Comparison of ENCODE assay signal across 10 cellular contexts in genomic region chr10:97585439-97585811, GRCh38. TPM values are rescaled to one million over a fixed set of nuclear protein-coding genes. Genes with fewer than 3 reads are reported as not detected.
DNase-seq lines count a peak whose midpoint lies in the region; ATAC-seq and TF ChIP-seq lines count a peak whose summit lies in the region.
"Had no signal": no experiment of that assay in that cellular context is flagged by ENCODE, and none has a peak within 500 bp of the region (broad histone marks: within the 10 kb centered on the region; RNA-seq: fewer than 3 reads in every experiment).

No MANE protein-coding gene starts in this region.

- H3K36me3 Mint-ChIP-seq in brain: no peaks in the 10 kb centered on the region

- no peaks in the 10 kb centered on the region for H3K9me3 ChIP-seq in psoas muscle

- H3K9me3 Mint-ChIP-seq in brain: no peaks in the 10 kb centered on the region

- H3K27me3 ChIP-seq in psoas muscle (ENCODE audit: insufficient read depth in 3 of 3, low read length in 2 of 3) (no peaks in the 10 kb centered on the region), brain microvascular endothelial cell (replicated peaks) (no peaks in the 10 kb centered on the region)

- peak in 3 of 4 donors; percentile 4 to 11 (median 7) for ATAC-seq in psoas muscle

- peak overlapping the region in 1 of 5 experiments; percentile 71 for H3K4me3 Mint-ChIP-seq in brain

- 78 to 82% (median 79%) methylated on average over 5 of the region's 5 CpGs for WGBS in psoas muscle, 3 donors

- peak overlapping the region in 3 of 5 experiments; percentile 6 to 73 (median 32) for H3K27ac Mint-ChIP-seq in brain

- peak overlapping the region; percentile 69 for H3K27ac ChIP-seq in psoas muscle
- H3K27ac ChIP-seq in brain microvascular endothelial cell: no peak overlapping the region
- H3K27ac ChIP-seq: HL-60 had no signal

- no peaks in the 10 kb centered on the region for H3K27me3 Mint-ChIP-seq in brain

- in situ Hi-C loops in brain microvascular endothelial cell (cut with HindIII; ENCODE audit: low pct_ligation_motif_present, low sequenced_read_pairs): no loop called here

- H3K4me1 Mint-ChIP-seq in brain: peaks cover 10% of the 10 kb centered on the region

- peaks cover 0 to 24% of the 10 kb centered on the region in 2 donors for H3K36me3 ChIP-seq in psoas muscle (ENCODE audit: insufficient read depth in 1 of 2, low read depth in 1 of 2)
- H3K36me3 ChIP-seq in brain microvascular endothelial cell (replicated peaks): no peaks in the 10 kb centered on the region

- no peak overlapping the region for H3K4me3 ChIP-seq in psoas muscle
- no peak overlapping the region for H3K4me3 ChIP-seq in brain microvascular endothelial cell (ENCODE audit: low read depth, low read length)

- peak in 1 of 2 donors; percentile 48 for DNase-seq in psoas muscle
- no peak for DNase-seq in activated effector memory CD4-positive, alpha-beta T cell treated with Interleukin-2 at 50 U/mL for 16 hours
- DNase-seq in brain microvascular endothelial cell: no peak
- DNase-seq: activated gamma-delta T cell treated with Interleukin-2 at 50 U/mL for 16 hours, Kasumi-1, NCI-H146, nucleus accumbens had no signal

- no peak for TF ChIP-seq CTCF in brain (conservative IDR thresholded peaks at IDR 0.05)
- no peak for TF ChIP-seq CTCF in psoas muscle (IDR thresholded peaks at IDR 0.05)
- TF ChIP-seq CTCF in brain microvascular endothelial cell (IDR thresholded peaks at IDR 0.05; ENCODE audit: low read depth, low read length, missing control alignments): no peak

- peaks cover 24% of the 10 kb centered on the region for H3K4me1 ChIP-seq in psoas muscle

- intact Hi-C loops in psoas muscle (cut with DNase I): no loop called here

RNA-seq across cellular contexts. Expression of gene HOGA1, which starts 1.2 kb away (rescaled TPM):
- polyA plus RNA-seq in brain (ENCODE audit: insufficient read depth, low read depth, low replicate concordance): 1.4 TPM
- total RNA-seq in psoas muscle: 10 to 100 TPM in 1 of 4 donors, 1 to 10 TPM in 2, under 1 TPM in 1; 0.66 to 12.3 (median 4.9) TPM
- 1 to 10 TPM in 2 of 3 donors, under 1 TPM in 1; 0.96 to 3.4 (median 1.7) TPM for polyA plus RNA-seq in psoas muscle

RNA-seq across cellular contexts. Expression of gene C10orf62, which starts 4.1 kb away (rescaled TPM):
- polyA plus RNA-seq in brain (ENCODE audit: insufficient read depth, low read depth, low replicate concordance) (not detected), psoas muscle (under 1 TPM in 2 of 3 donors, not detected in 1; 0.12 to 0.13 TPM)
- total RNA-seq in psoas muscle: 1 to 10 TPM in 2 of 4 donors, under 1 TPM in 1, not detected in 1; 0.56 to 1.1 (median 1.0) TPM
- total RNA-seq: mesenteric fat pad had no signal

RNA-seq across cellular contexts. Expression of gene ANKRD2, which starts 12.8 kb away (rescaled TPM):
- polyA plus RNA-seq in brain (ENCODE audit: insufficient read depth, low read depth, low replicate concordance) (1.6 TPM), psoas muscle (1,000 to 10,000 TPM in 2 of 3 donors, 100 to 1,000 TPM in 1; 254 to 5,473 (median 1,117) TPM)
- total RNA-seq in psoas muscle: 1,000 to 10,000 TPM; 1,055 to 3,522 (median 2,378) TPM
- total RNA-seq: mesenteric fat pad had no signal

RNA-seq across cellular contexts. Expression of gene MORN4, which starts 47.9 kb away (rescaled TPM):
- 26.5 TPM for polyA plus RNA-seq in brain (ENCODE audit: insufficient read depth, low read depth, low replicate concordance)
- total RNA-seq in psoas muscle: 1 to 10 TPM; 1.8 to 4.1 (median 2.6) TPM
- 1 to 10 TPM; 3.9 to 5.6 (median 5.2) TPM for polyA plus RNA-seq in psoas muscle

RNA-seq across cellular contexts. Expression of gene PI4K2A, which starts 55.0 kb away (rescaled TPM):
- 23.3 TPM for polyA plus RNA-seq in brain (ENCODE audit: insufficient read depth, low read depth, low replicate concordance)
- 10 to 100 TPM; 11.5 to 14.1 (median 11.9) TPM for total RNA-seq in psoas muscle
- polyA plus RNA-seq in psoas muscle: 10 to 100 TPM in 2 of 3 donors, 1 to 10 TPM in 1; 8.9 to 22.9 (median 15.6) TPM

Comparison
In these comparisons a context has a peak if more than half of its experiments do, and no peak if none do; other contexts are left out.
1. RNA of gene ANKRD2, which starts 12.8 kb away (polyA plus RNA-seq): 254 to 5,473 TPM in psoas muscle; 1.6 TPM in brain (single experiment); every median in the first group is over 10 times any median in the second.